ENCODE assay signal across 10 cellular contexts in genomic region chr17:73293480-73293911, GRCh38. TPM values are rescaled to one million over a fixed set of nuclear protein-coding genes. Genes with fewer than 3 reads are reported as not detected.
A peak's percentile ranks its signal among the peaks of the same experiment; 100 is the strongest.
DNase-seq lines count a peak whose midpoint lies in the region; ATAC-seq and TF ChIP-seq lines count a peak whose summit lies in the region.
"Had no signal": no experiment of that assay in that cellular context is flagged by ENCODE, and none has a peak within 500 bp of the region (broad histone marks: within the 10 kb centered on the region; RNA-seq: fewer than 3 reads in every experiment).

No MANE protein-coding gene starts in this region.

- peaks cover 16% of the 10 kb centered on the region for H3K4me1 Mint-ChIP-seq in activated T-helper 1 cell treated with anti-CD3 and anti-CD28 coated beads, Interleukin-12 subunit alpha, Interleukin-12 subunit beta, Interleukin-2, Interleukin-4 antibody, amounts not matched to agents 30 ng/mL and 10 ng/mL and 1 ng/mL, durations not matched to agents 14 hours and 24 hours and 36 hours (ENCODE audit: low read depth)

- no peaks in the 10 kb centered on the region for H3K27me3 ChIP-seq in adrenal gland
- H3K27me3 ChIP-seq in heart left ventricle: no peaks in the 10 kb centered on the region
- no peaks in the 10 kb centered on the region for H3K27me3 ChIP-seq in rectal smooth muscle tissue (ENCODE audit: control insufficient read depth, insufficient read depth, low read length)
- no peaks in the 10 kb centered on the region for H3K27me3 ChIP-seq in effector memory CD4-positive, alpha-beta T cell (replicated peaks; ENCODE audit: control insufficient read depth, insufficient read depth, low read length, poor library complexity, severe bottlenecking)
- H3K27me3 ChIP-seq: SJCRH30 had no signal

- DNase-seq in EL (peak; percentile 88), adrenal gland (peak; percentile 85 to 93 (median 91)), heart left ventricle (peak in 4 of 5 donors; percentile 60 to 85 (median 68))
- no peak for DNase-seq in activated T-helper 1 cell treated with anti-CD3 and anti-CD28 coated beads, Interleukin-12 subunit alpha, Interleukin-12 subunit beta, Interleukin-2, Interleukin-4 antibody, amounts not matched to agents 30 ng/mL and 10 ng/mL and 1 ng/mL, durations not matched to agents 14 hours and 24 hours and 36 hours (ENCODE audit: low spot score)
- no peak for DNase-seq in effector memory CD4-positive, alpha-beta T cell
- DNase-seq: SJCRH30 had no signal

- no peak for TF ChIP-seq CTCF in adrenal gland (IDR thresholded peaks at IDR 0.05)
- TF ChIP-seq CTCF in heart left ventricle (IDR thresholded peaks at IDR 0.05): no peak

- peak in 1 of 2 donors; percentile 48 for TF ChIP-seq POLR2A in adrenal gland (IDR thresholded peaks at IDR 0.05)
- TF ChIP-seq POLR2A in heart left ventricle (IDR thresholded peaks at IDR 0.05): no peak

- intact Hi-C loops in adrenal gland (cut with DNase I) (no loop called here), heart left ventricle (cut with DNase I) (loop anchor here in 3 of 10 donors (2.0 kb wide), 3 partner anchors 13 to 17 kb away; no protein-coding TSS in a partner anchor)
- intact Hi-C loops in activated T-helper 1 cell treated with anti-CD3 and anti-CD28 coated beads, Interleukin-12 subunit alpha, Interleukin-12 subunit beta, Interleukin-2, Interleukin-4 antibody, amounts not matched to agents 30 ng/mL and 10 ng/mL and 1 ng/mL, durations not matched to agents 14 hours and 24 hours and 36 hours (cut with micrococcal nuclease): no loop called here

- H3K4me3 ChIP-seq in adrenal gland: no peak overlapping the region
- H3K4me3 ChIP-seq in heart left ventricle: no peak overlapping the region
- no peak overlapping the region for H3K4me3 ChIP-seq in rectal smooth muscle tissue (ENCODE audit: low read length)
- H3K4me3 ChIP-seq in effector memory CD4-positive, alpha-beta T cell (ENCODE audit: insufficient read depth, low read depth, low read length, poor library complexity, severe bottlenecking): no peak overlapping the region
- H3K4me3 ChIP-seq: SJCRH30 had no signal

- no peaks in the 10 kb centered on the region for H3K27me3 Mint-ChIP-seq in activated T-helper 1 cell treated with anti-CD3 and anti-CD28 coated beads, Interleukin-12 subunit alpha, Interleukin-12 subunit beta, Interleukin-2, Interleukin-4 antibody, amounts not matched to agents 30 ng/mL and 10 ng/mL and 1 ng/mL, durations not matched to agents 14 hours and 24 hours and 36 hours (ENCODE audit: insufficient read depth)

- no peaks in the 10 kb centered on the region for H3K36me3 Mint-ChIP-seq in activated T-helper 1 cell treated with anti-CD3 and anti-CD28 coated beads, Interleukin-12 subunit alpha, Interleukin-12 subunit beta, Interleukin-2, Interleukin-4 antibody, amounts not matched to agents 30 ng/mL and 10 ng/mL and 1 ng/mL, durations not matched to agents 14 hours and 24 hours and 36 hours (ENCODE audit: low read depth)

- H3K27ac ChIP-seq in adrenal gland: peak overlapping the region; percentile 88 to 96 (median 89)
- peak overlapping the region in 11 of 12 donors; percentile 89 to 99 (median 96) for H3K27ac ChIP-seq in heart left ventricle
- peak overlapping the region; percentile 73 for H3K27ac ChIP-seq in rectal smooth muscle tissue (ENCODE audit: low read depth, low read length)
- H3K27ac ChIP-seq in effector memory CD4-positive, alpha-beta T cell (ENCODE audit: insufficient read depth, low read length, poor library complexity, severe bottlenecking): no peak overlapping the region
- H3K27ac ChIP-seq: SJCRH30 had no signal

- no peaks in the 10 kb centered on the region for H3K9me3 Mint-ChIP-seq in activated T-helper 1 cell treated with anti-CD3 and anti-CD28 coated beads, Interleukin-12 subunit alpha, Interleukin-12 subunit beta, Interleukin-2, Interleukin-4 antibody, amounts not matched to agents 30 ng/mL and 10 ng/mL and 1 ng/mL, durations not matched to agents 14 hours and 24 hours and 36 hours

- 25 to 44% (median 31%) methylated on average over 8 to 9 of the region's 9 CpGs for WGBS in adrenal gland, 4 donors
- 39 to 52% (median 46%) methylated on average over 9 of the region's 9 CpGs for WGBS in heart left ventricle, 4 donors

- no peaks in the 10 kb centered on the region for H3K36me3 ChIP-seq in adrenal gland (replicated peaks in 1 of 2)
- no peaks in the 10 kb centered on the region for H3K36me3 ChIP-seq in heart left ventricle
- peaks cover 1% of the 10 kb centered on the region for H3K36me3 ChIP-seq in rectal smooth muscle tissue (ENCODE audit: control insufficient read depth, insufficient read depth, low read length)
- no peaks in the 10 kb centered on the region for H3K36me3 ChIP-seq in effector memory CD4-positive, alpha-beta T cell (ENCODE audit: control insufficient read depth, insufficient read depth, low read length)
- H3K36me3 ChIP-seq: SJCRH30 had no signal

- H3K9me3 ChIP-seq in adrenal gland (replicated peaks in 1 of 3) (no peaks in the 10 kb centered on the region), heart left ventricle (no peaks in the 10 kb centered on the region)
- H3K9me3 ChIP-seq in effector memory CD4-positive, alpha-beta T cell (ENCODE audit: control insufficient read depth, low read length): no peaks in the 10 kb centered on the region
- H3K9me3 ChIP-seq: SJCRH30 had no signal

- H3K9ac ChIP-seq in rectal smooth muscle tissue (ENCODE audit: low read length): no peak overlapping the region

- peak; percentile 27 to 67 (median 53) for ATAC-seq in heart left ventricle
- ATAC-seq in GM18909 (IDR thresholded peaks at IDR 0.05; ENCODE audit: poor library complexity, unreplicated experiment): no peak
- ATAC-seq in HG02938 (IDR thresholded peaks at IDR 0.05; ENCODE audit: unreplicated experiment): no peak

- H3K4me1 ChIP-seq in adrenal gland (replicated peaks in 1 of 2): peaks cover 62 to 81% of the 10 kb centered on the region in 2 donors
- peaks cover 30 to 93% (median 78%) of the 10 kb centered on the region in 12 donors for H3K4me1 ChIP-seq in heart left ventricle
- H3K4me1 ChIP-seq in rectal smooth muscle tissue (ENCODE audit: control insufficient read depth, insufficient read depth, low read length): peaks cover 60% of the 10 kb centered on the region
- H3K4me1 ChIP-seq in effector memory CD4-positive, alpha-beta T cell (ENCODE audit: control insufficient read depth, insufficient read depth, low read length, poor library complexity, severe bottlenecking): no peaks in the 10 kb centered on the region

- H3K27ac Mint-ChIP-seq in activated T-helper 1 cell treated with anti-CD3 and anti-CD28 coated beads, Interleukin-12 subunit alpha, Interleukin-12 subunit beta, Interleukin-2, Interleukin-4 antibody, amounts not matched to agents 30 ng/mL and 10 ng/mL and 1 ng/mL, durations not matched to agents 14 hours and 24 hours and 36 hours: no peak overlapping the region

- H3K4me3 Mint-ChIP-seq in activated T-helper 1 cell treated with anti-CD3 and anti-CD28 coated beads, Interleukin-12 subunit alpha, Interleukin-12 subunit beta, Interleukin-2, Interleukin-4 antibody, amounts not matched to agents 30 ng/mL and 10 ng/mL and 1 ng/mL, durations not matched to agents 14 hours and 24 hours and 36 hours: no peak overlapping the region

RNA-seq across cellular contexts. Expression of gene CDC42EP4, which starts 18.3 kb away (rescaled TPM):
- total RNA-seq in adrenal gland (100 to 1,000 TPM in 6 of 8 donors, 10 to 100 TPM in 2; 87.4 to 172 (median 118) TPM), heart left ventricle (100 to 1,000 TPM in 1 of 9 donors, 10 to 100 TPM in 8; 21.8 to 103 (median 37.5) TPM)
- polyA plus RNA-seq in adrenal gland (10 to 100 TPM; 24.4 to 43.0 (median 37.6) TPM), heart left ventricle (10 to 100 TPM; 18.6 to 65.3 TPM)
- total RNA-seq in activated T-helper 1 cell treated with anti-CD3 and anti-CD28 coated beads, Interleukin-12 subunit alpha, Interleukin-12 subunit beta, Interleukin-2, Interleukin-4 antibody, amounts not matched to agents 30 ng/mL and 10 ng/mL and 1 ng/mL, durations not matched to agents 14 hours and 24 hours and 36 hours: 0.78 and 1.1 TPM in 2 replicates

RNA-seq across cellular contexts. Expression of gene CPSF4L, which starts 31.8 kb away (rescaled TPM):
- total RNA-seq in adrenal gland: not detected
- polyA plus RNA-seq in adrenal gland: not detected
- total RNA-seq in heart left ventricle: not detected
- polyA plus RNA-seq in heart left ventricle: not detected
- not detected in 2 replicates for total RNA-seq in activated T-helper 1 cell treated with anti-CD3 and anti-CD28 coated beads, Interleukin-12 subunit alpha, Interleukin-12 subunit beta, Interleukin-2, Interleukin-4 antibody, amounts not matched to agents 30 ng/mL and 10 ng/mL and 1 ng/mL, durations not matched to agents 14 hours and 24 hours and 36 hours
- total RNA-seq: SJCRH30 had no signal
- polyA plus RNA-seq: keratinocyte had no signal

Comparison
In these comparisons a context has a peak if more than half of its experiments do, and no peak if none do; other contexts are left out.
1. DNase-seq: peak in EL (single experiment), adrenal gland (7 of 7) and heart left ventricle (4 of 5); none in activated T-helper 1 cell treated with anti-CD3 and anti-CD28 coated beads, Interleukin-12 subunit alpha, Interleukin-12 subunit beta, Interleukin-2, Interleukin-4 antibody, amounts not matched to agents 30 ng/mL and 10 ng/mL and 1 ng/mL, durations not matched to agents 14 hours and 24 hours and 36 hours (single experiment) and effector memory CD4-positive, alpha-beta T cell (0 of 3).
2. ATAC-seq: peak in heart left ventricle (4 of 4); none in GM18909 (single experiment) and HG02938 (single experiment).
3. RNA of gene CDC42EP4, which starts 18.3 kb away (total RNA-seq): 87.4 to 172 TPM in adrenal gland and 21.8 to 103 TPM in heart left ventricle; 0.78 to 1.1 TPM in activated T-helper 1 cell treated with anti-CD3 and anti-CD28 coated beads, Interleukin-12 subunit alpha, Interleukin-12 subunit beta, Interleukin-2, Interleukin-4 antibody, amounts not matched to agents 30 ng/mL and 10 ng/mL and 1 ng/mL, durations not matched to agents 14 hours and 24 hours and 36 hours; every median in the first group is over 10 times any median in the second.